9 cellular contexts compared by ENCODE assay signal in the genomic region with DNA sequence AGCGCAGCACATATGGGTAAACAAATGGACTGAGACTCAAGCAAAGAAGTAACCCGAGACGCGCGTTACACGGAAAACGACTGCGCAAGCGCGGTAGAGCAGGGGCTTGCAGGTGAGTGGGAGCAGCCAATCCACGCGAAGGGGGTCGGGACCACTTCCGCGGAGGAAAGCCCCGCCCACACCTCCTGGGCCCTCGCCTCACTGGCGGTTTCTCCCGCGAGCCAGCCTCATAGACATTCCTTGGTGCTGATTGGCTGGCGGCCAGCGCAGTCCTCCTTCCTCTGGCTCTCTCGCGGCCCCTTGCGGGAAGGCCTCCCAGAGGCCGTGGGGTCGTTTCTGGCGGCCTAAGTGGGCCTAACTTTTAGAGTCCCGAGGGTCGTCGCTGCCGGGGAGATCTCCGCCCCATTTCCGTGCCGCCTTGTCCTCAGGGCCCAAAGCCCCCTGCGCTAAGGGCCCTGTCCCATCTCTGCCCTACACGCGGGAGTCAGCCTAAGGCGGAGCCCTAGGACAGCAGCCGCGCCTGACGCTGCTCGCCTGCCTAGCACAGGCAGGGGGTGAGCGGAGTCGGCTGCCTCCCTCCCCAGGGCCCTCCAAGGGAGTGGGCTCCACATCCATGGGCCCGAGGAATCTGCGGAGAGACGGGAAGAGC. TPM values are rescaled to one million over a fixed set of nuclear protein-coding genes. Genes with fewer than 3 reads are reported as not detected.
DNase-seq lines count a peak whose midpoint lies in the region; ATAC-seq and TF ChIP-seq lines count a peak whose summit lies in the region.
"Had no signal": no experiment of that assay in that cellular context is flagged by ENCODE, and none has a peak within 500 bp of the region (broad histone marks: within the 10 kb centered on the region; RNA-seq: fewer than 3 reads in every experiment).

No MANE protein-coding gene starts in this region.

- H3K9ac ChIP-seq in SK-N-SH (no peak overlapping the region), adipocyte (ENCODE audit: low read length) (peak overlapping the region; percentile 59), trophoblast cell (ENCODE audit: low read length) (peak overlapping the region; percentile 68)

- peak overlapping the region; percentile 97 for H4K8ac ChIP-seq in trophoblast cell (ENCODE audit: low read depth, low read length)

- no peaks in the 10 kb centered on the region for H3F3A ChIP-seq in SK-N-SH (replicated peaks; ENCODE audit: insufficient read depth)

- no peak overlapping the region for H2AK5ac ChIP-seq in trophoblast cell (ENCODE audit: low read length)

- H4K12ac ChIP-seq in trophoblast cell (ENCODE audit: low read depth, low read length): peak overlapping the region; percentile 71

- 16% methylated on average over 34 of the region's 48 CpGs for WGBS in SK-N-SH (ENCODE audit: low lambda C conversion rate)
- no CpG with 5 or more reads among the region's 48 CpGs for WGBS in trophoblast cell (ENCODE audit: extremely low coverage, insufficient coverage, insufficient read length)

- ATAC-seq in GM21528 (IDR thresholded peaks at IDR 0.05; ENCODE audit: low FRiP score, unreplicated experiment): peak; percentile 96

- H3K14ac ChIP-seq in trophoblast cell (ENCODE audit: low read length): peak overlapping the region; percentile 85

- no peaks in the 10 kb centered on the region for H3K9me3 ChIP-seq in KOPT-K1 (ENCODE audit: insufficient read depth, low read length, poor library complexity, severe bottlenecking)
- H3K9me3 ChIP-seq in SK-N-SH: no peaks in the 10 kb centered on the region
- H3K9me3 ChIP-seq in adipocyte (ENCODE audit: control insufficient read depth, low read length): no peaks in the 10 kb centered on the region
- H3K9me3 ChIP-seq in trophoblast cell (ENCODE audit: insufficient read depth, low read depth, low read length): no peaks in the 10 kb centered on the region
- H3K9me3 ChIP-seq in tibial artery: no peaks in the 10 kb centered on the region

- H4K20me1 ChIP-seq in SK-N-SH (ENCODE audit: insufficient read depth): no peaks in the 10 kb centered on the region

- POLR2A ChIA-PET in SK-N-SH (lab: Yijun Ruan, JAX): no interaction called here

- H2BK120ac ChIP-seq in trophoblast cell (ENCODE audit: insufficient read depth, low read length, poor library complexity): peak overlapping the region; percentile 56

- peak; percentile 38 for TF ChIP-seq RAD21 in SK-N-SH (IDR thresholded peaks at IDR 0.05; ENCODE audit: low read length)

- peak overlapping the region; percentile 70 for H3K18ac ChIP-seq in trophoblast cell (ENCODE audit: low read length)

- peak overlapping the region; percentile 18 for H2BK5ac ChIP-seq in trophoblast cell (ENCODE audit: low read depth, low read length, poor library complexity)

- H3K36me3 ChIP-seq in KOPT-K1 (ENCODE audit: insufficient read depth, low read length) (no peaks in the 10 kb centered on the region), SK-N-SH (replicated peaks in 1 of 2; ENCODE audit: control insufficient read depth in 1 of 2, insufficient read depth in 2 of 2, low read length in 1 of 2) (no peaks in the 10 kb centered on the region), adipocyte (ENCODE audit: control insufficient read depth, insufficient read depth, low read length, severe bottlenecking) (no peaks in the 10 kb centered on the region), trophoblast cell (ENCODE audit: control insufficient read depth in 1 of 2, insufficient read depth in 2 of 2, low read length in 2 of 2) (no peaks in the 10 kb centered on the region), tibial artery (no peaks in the 10 kb centered on the region)

- H3K4me2 ChIP-seq in SK-N-SH (peak overlapping the region; percentile 62; the same call in 1 of the 2 replicates), trophoblast cell (ENCODE audit: low read length) (peak overlapping the region; percentile 69)

- H3K27ac ChIP-seq in KOPT-K1 (ENCODE audit: low read depth, low read length, poor library complexity, severe bottlenecking): peak overlapping the region; percentile 81
- H3K27ac ChIP-seq in SK-N-SH (ENCODE audit: low read depth in 2 of 2, low read length in 1 of 2): peak overlapping the region in 1 of 2 experiments; percentile 62; a peak in 1 of 4 replicates
- no peak overlapping the region for H3K27ac ChIP-seq in trophoblast cell (ENCODE audit: low read depth, low read length)
- H3K27ac ChIP-seq in tibial artery: peak overlapping the region; percentile 53 to 54

- peak overlapping the region; percentile 46; the same call in 1 of the 2 replicates for H2AFZ ChIP-seq in SK-N-SH (ENCODE audit: low read depth)
- peak overlapping the region; percentile 74 for H2AFZ ChIP-seq in trophoblast cell (ENCODE audit: insufficient read depth, low read length, poor library complexity)

- H3K79me2 ChIP-seq in SK-N-SH (ENCODE audit: insufficient read depth): no peaks in the 10 kb centered on the region
- H3K79me2 ChIP-seq in trophoblast cell (ENCODE audit: control insufficient read depth, insufficient read depth, low read length, poor library complexity): peaks cover 3% of the 10 kb centered on the region

- peaks cover 0 to 9% of the 10 kb centered on the region in 2 experiments; a peak in 1 of 4 replicates for H3K4me1 ChIP-seq in SK-N-SH (ENCODE audit: control insufficient read depth in 1 of 2, insufficient read depth in 2 of 2, low read depth in 1 of 2, low read length in 1 of 2)
- peaks cover 6% of the 10 kb centered on the region for H3K4me1 ChIP-seq in adipocyte (ENCODE audit: control insufficient read depth, insufficient read depth, low read length)
- peaks cover 7 to 8% of the 10 kb centered on the region in 2 experiments for H3K4me1 ChIP-seq in trophoblast cell (ENCODE audit: control insufficient read depth in 1 of 2, insufficient read depth in 2 of 2, low read length in 2 of 2)
- H3K4me1 ChIP-seq in tibial artery: peaks cover 0 to 13% (median 6%) of the 10 kb centered on the region in 4 donors

- H3K27me3 ChIP-seq in SK-N-SH (ENCODE audit: insufficient read depth): no peaks in the 10 kb centered on the region
- H3K27me3 ChIP-seq in adipocyte (replicated peaks; ENCODE audit: control insufficient read depth, insufficient read depth, low read length): no peaks in the 10 kb centered on the region
- H3K27me3 ChIP-seq in trophoblast cell (ENCODE audit: insufficient read depth, low read length): no peaks in the 10 kb centered on the region
- H3K27me3 ChIP-seq in tibial artery: no peaks in the 10 kb centered on the region

- H3K4me3 ChIP-seq in SK-N-SH (ENCODE audit: low read depth in 2 of 2, low read length in 1 of 2): peak overlapping the region; percentile 13 to 53; a peak in 3 of 4 replicates
- peak overlapping the region; percentile 76 for H3K4me3 ChIP-seq in adipocyte (ENCODE audit: low read length)
- peak overlapping the region; percentile 70 for H3K4me3 ChIP-seq in trophoblast cell (ENCODE audit: low read depth, low read length)
- peak overlapping the region; percentile 44 to 61 for H3K4me3 ChIP-seq in tibial artery

- no peak overlapping the region for H3K23ac ChIP-seq in trophoblast cell (ENCODE audit: low read length)

- no peaks in the 10 kb centered on the region for H3K9me2 ChIP-seq in SK-N-SH

- H4K91ac ChIP-seq in trophoblast cell (ENCODE audit: low read depth, low read length): peak overlapping the region; percentile 60

- CTCF ChIA-PET in SK-N-SH (lab: Yijun Ruan, JAX): no interaction called here

- TF ChIP-seq CTCF in SK-N-SH (IDR thresholded peaks at IDR 0.05): peak; percentile 28
- TF ChIP-seq CTCF in tibial artery (IDR thresholded peaks at IDR 0.05): peak in 1 of 2 experiments; percentile 28

- peaks cover 9% of the 10 kb centered on the region for H3K79me1 ChIP-seq in trophoblast cell (ENCODE audit: low read length)

- intact Hi-C loops in cardiac septum (cut with DNase I) (loop anchor here (5.0 kb wide), 1 partner anchor 35 kb away; no protein-coding TSS in a partner anchor), tibial artery (cut with DNase I; ENCODE audit: low total_unique reads) (no loop called here)

- TF ChIP-seq EP300 in SK-N-SH (IDR thresholded peaks at IDR 0.05; ENCODE audit: borderline replicate concordance in 1 of 2, low read depth in 1 of 2, low read length in 1 of 2): no peak

- no peak overlapping the region for H2BK12ac ChIP-seq in trophoblast cell (ENCODE audit: low read length)

- H3K4ac ChIP-seq in trophoblast cell (ENCODE audit: low read depth, low read length): peak overlapping the region; percentile 63

- peak; percentile 96 for DNase-seq in DMS114 treated with DMSO at 0.1 percent for 48 hours (lab: John Stamatoyannopoulos, UW; ENCODE audit: unreplicated experiment)
- DNase-seq in SK-N-SH: peak; percentile 98
- peak; percentile 43 for DNase-seq in adipocyte (ENCODE audit: low read depth)
- DNase-seq in cardiac septum (ENCODE audit: low spot score): peak; percentile 96
- peak; percentile 98 to 99 for DNase-seq in trophoblast cell
- DNase-seq in tibial artery: peak; percentile 90 to 94

TF ChIP-seq in SK-N-SH, 30 proteins besides CTCF, POLR2A, EP300 and RAD21:
- peak; percentile 36; the same call in 1 of the 2 replicates for TF ChIP-seq MXI1 (IDR thresholded peaks at IDR 0.05; ENCODE audit: low read depth, low read length)
- 0 out of 2 replicates have a peak, but pooled peaks have one; percentile 20 for TF ChIP-seq TAF1 (IDR thresholded peaks at IDR 0.05; ENCODE audit: borderline replicate concordance, low read depth, low read length)
- TF ChIP-seq GATA2 (CRISPR knock-in tag; IDR thresholded peaks at IDR 0.05): no peak
- no peak; the same call in 1 of the 2 replicates for TF ChIP-seq GABPA (IDR thresholded peaks at IDR 0.05; ENCODE audit: low read depth)
- no peak for TF ChIP-seq FOXJ3 (CRISPR knock-in tag; IDR thresholded peaks at IDR 0.05)
- no peak for TF ChIP-seq FOSL2 (IDR thresholded peaks at IDR 0.05; ENCODE audit: borderline replicate concordance, low read depth)
- no peak for TF ChIP-seq YY1 (IDR thresholded peaks at IDR 0.05; ENCODE audit: low read depth)
- peak; percentile 49; the same call in 1 of the 2 replicates for TF ChIP-seq NRF1 (IDR thresholded peaks at IDR 0.05; ENCODE audit: low read depth, low read length)
- no peak for TF ChIP-seq MEF2A (IDR thresholded peaks at IDR 0.05; ENCODE audit: borderline replicate concordance, low read depth)
- TF ChIP-seq RFX5 (IDR thresholded peaks at IDR 0.05; ENCODE audit: low read length): 0 out of 2 replicates have a peak, but pooled peaks have one; percentile 41
- peak; percentile 66 for TF ChIP-seq CHD2 (IDR thresholded peaks at IDR 0.05; ENCODE audit: low read length, partially characterized antibody)

RNA-seq across cellular contexts. Expression of a gene that starts 9.1 kb away (rescaled TPM):
- polyA plus RNA-seq in SK-N-SH (2012; rRNA removed): not detected in 2 replicates
- polyA plus RNA-seq in SK-N-SH (2012; cell fraction: cytosol; rRNA removed): not detected in 2 replicates
- not detected in 2 replicates for polyA plus RNA-seq in SK-N-SH (2012; cell fraction: nucleus; rRNA removed)
- total RNA-seq in cardiac septum: not detected
- 0.14 and 0.64 TPM in 2 replicates for polyA plus RNA-seq in trophoblast cell (2013)
- total RNA-seq: subcutaneous adipose tissue had no signal

RNA-seq across cellular contexts. Expression of a gene that starts 46.7 kb away (rescaled TPM):
- 195 and 217 TPM in 2 replicates for polyA plus RNA-seq in SK-N-SH (2012; rRNA removed)
- 185 and 227 TPM in 2 replicates for polyA plus RNA-seq in SK-N-SH (2012; cell fraction: cytosol; rRNA removed)
- polyA plus RNA-seq in SK-N-SH (2012; cell fraction: nucleus; rRNA removed): 101 and 146 TPM in 2 replicates
- total RNA-seq in cardiac septum: 80.8 TPM
- polyA plus RNA-seq in trophoblast cell (2013): 123 and 124 TPM in 2 replicates

Comparison
In these comparisons a context has a peak if more than half of its experiments do, and no peak if none do; other contexts are left out.
1. DNase-seq: peak in every context shown above with its lines; median percentile 98 in trophoblast cell; 98 in SK-N-SH; 96 in DMS114 treated with DMSO at 0.1 percent for 48 hours; 96 in cardiac septum; 92 in tibial artery; 43 in adipocyte.